In genomic region chr16:7394936-7395335, GRCh38 we compare ENCODE assay signal across 36 cellular contexts.
"Had no signal": no experiment of that assay in that cellular context is flagged by ENCODE, and none has a peak within 500 bp of the region (broad histone marks: within the 10 kb centered on the region; RNA-seq: fewer than 3 reads in every experiment).

No MANE protein-coding gene starts in this region.

- H3K27me3 ChIP-seq: ascending aorta, breast epithelium, cardiac muscle cell, heart left ventricle had no signal

- H3K27me3 Mint-ChIP-seq: activated CD4-positive, alpha-beta memory T cell treated with anti-CD3 and anti-CD28 coated beads for 36 hours; activated CD4-positive, alpha-beta T cell treated with anti-CD3 and anti-CD28 coated beads for 36 hours; activated CD4-positive, alpha-beta T cell treated with anti-CD3 and anti-CD28 coated beads, Interleukin-2, amount 10 ng/mL, durations not matched to agents 24 days and 14 days; activated CD8-positive, alpha-beta memory T cell treated with anti-CD3 and anti-CD28 coated beads, Interleukin-2, amount 10 ng/mL, durations not matched to agents 7 days and 5 days; activated naive CD4-positive, alpha-beta T cell treated with anti-CD3 and anti-CD28 coated beads, Interleukin-2, amount 50 U/mL, for 24 hours; activated naive CD8-positive, alpha-beta T cell treated with anti-CD3 and anti-CD28 coated beads for 36 hours; activated naive CD8-positive, alpha-beta T cell treated with anti-CD3 and anti-CD28 coated beads, Interleukin-2, amount 50 U/mL, for 24 hours; brain; central memory CD8-positive, alpha-beta T cell; dendritic cell treated with granulocyte-macrophage colony-stimulating factor and Interleukin-4, amounts not matched to agents 40 ng/mL and 50 ng/mL, for 4 days; T-cell; T-helper 17 cell had no signal

- H3K27ac Mint-ChIP-seq: activated CD4-positive, alpha-beta memory T cell treated with anti-CD3 and anti-CD28 coated beads for 36 hours; activated CD4-positive, alpha-beta T cell treated with anti-CD3 and anti-CD28 coated beads for 36 hours; activated CD4-positive, alpha-beta T cell treated with anti-CD3 and anti-CD28 coated beads, Interleukin-2, amount 10 ng/mL, durations not matched to agents 24 days and 14 days; activated CD8-positive, alpha-beta memory T cell treated with anti-CD3 and anti-CD28 coated beads, Interleukin-2, amount 10 ng/mL, durations not matched to agents 7 days and 5 days; activated CD8-positive, alpha-beta T cell treated with anti-CD3 and anti-CD28 coated beads, Interleukin-2, amount 10 ng/mL, durations not matched to agents 7 days and 5 days; activated naive CD4-positive, alpha-beta T cell treated with anti-CD3 and anti-CD28 coated beads for 36 hours; activated naive CD4-positive, alpha-beta T cell treated with anti-CD3 and anti-CD28 coated beads, Interleukin-2, amount 50 U/mL, for 24 hours; activated naive CD8-positive, alpha-beta T cell treated with anti-CD3 and anti-CD28 coated beads for 36 hours; activated naive CD8-positive, alpha-beta T cell treated with anti-CD3 and anti-CD28 coated beads, Interleukin-2, amount 50 U/mL, for 24 hours; activated T-helper 1 cell treated with anti-CD3 and anti-CD28 coated beads, Interleukin-12 subunit alpha, Interleukin-12 subunit beta, Interleukin-2, Interleukin-4 antibody, amounts not matched to agents 30 ng/mL and 10 ng/mL and 1 ng/mL, durations not matched to agents 14 hours and 24 hours and 36 hours; activated T-helper 2 cell treated with anti-CD3 and anti-CD28 coated beads, Interferon-gamma antibody, Interleukin-2, Interleukin-4, amounts not matched to agents 10 μg/mL and 5 μg/mL and 100 μg/mL, durations not matched to agents 14 hours and 24 hours and 36 hours; dendritic cell treated with granulocyte-macrophage colony-stimulating factor and Interleukin-4, amounts not matched to agents 40 ng/mL and 50 ng/mL, for 4 days; endodermal cell; T-cell; T-helper 17 cell; T-helper 2 cell treated with Interferon-gamma antibody and Interleukin-4, amounts not matched to agents 5 μg/mL and 100 μg/mL, for 36 hours had no signal

- H3K36me3 Mint-ChIP-seq: activated CD4-positive, alpha-beta memory T cell treated with anti-CD3 and anti-CD28 coated beads for 36 hours; activated CD8-positive, alpha-beta memory T cell treated with anti-CD3 and anti-CD28 coated beads, Interleukin-2, amount 10 ng/mL, durations not matched to agents 7 days and 5 days; activated naive CD4-positive, alpha-beta T cell treated with anti-CD3 and anti-CD28 coated beads, Interleukin-2, amount 50 U/mL, for 24 hours; activated naive CD8-positive, alpha-beta T cell treated with anti-CD3 and anti-CD28 coated beads for 36 hours; brain; T-cell had no signal

- H3K36me3 ChIP-seq: ascending aorta, breast epithelium, cardiac muscle cell, heart left ventricle had no signal

- DNase-seq: activated CD4-positive, alpha-beta memory T cell treated with anti-CD3 and anti-CD28 coated beads for 36 hours; activated CD4-positive, alpha-beta T cell treated with anti-CD3 and anti-CD28 coated beads for 36 hours; activated CD4-positive, alpha-beta T cell treated with anti-CD3 and anti-CD28 coated beads, Interleukin-2, amount 10 ng/mL, durations not matched to agents 24 days and 14 days; activated CD4-positive, CD25-positive, alpha-beta regulatory T cell; activated CD4-positive, CD25-positive, alpha-beta regulatory T cell treated with anti-CD3 and anti-CD28 coated beads, Interleukin-2, amount 50 U/mL, for 72 hours; activated CD8-positive, alpha-beta memory T cell treated with anti-CD3 and anti-CD28 coated beads, Interleukin-2, amount 10 ng/mL, durations not matched to agents 7 days and 5 days; activated CD8-positive, alpha-beta memory T cell treated with anti-CD3 and anti-CD28 coated beads, Interleukin-2, amount 50 U/mL, for 4 hours; activated CD8-positive, alpha-beta T cell treated with anti-CD3 and anti-CD28 coated beads, Interleukin-2, amount 10 ng/mL, durations not matched to agents 7 days and 5 days; activated effector memory CD4-positive, alpha-beta T cell treated with anti-CD3 and anti-CD28 coated beads, Interleukin-2, amount 50 U/mL, for 16 hours; activated naive CD4-positive, alpha-beta T cell treated with anti-CD3 and anti-CD28 coated beads for 36 hours; activated naive CD8-positive, alpha-beta T cell treated with anti-CD3 and anti-CD28 coated beads for 36 hours; activated naive CD8-positive, alpha-beta T cell treated with anti-CD3 and anti-CD28 coated beads, Interleukin-2, amount 50 U/mL, for 24 hours; activated T-cell treated with anti-CD3 and anti-CD28 coated beads, Interleukin-2, amount 50 U/mL, for 1 hour; activated T-cell treated with anti-CD3 and anti-CD28 coated beads, Interleukin-2, amount 50 U/mL, for 48 hours; dorsolateral prefrontal cortex; effector memory CD4-positive, alpha-beta T cell; endodermal cell; foreskin fibroblast; glutamatergic neuron; heart left ventricle; T-cell; T-helper 17 cell; T1000 had no signal

- ATAC-seq: activated CD4-positive, alpha-beta T cell treated with anti-CD3 and anti-CD28 coated beads for 36 hours; activated CD8-positive, alpha-beta memory T cell treated with anti-CD3 and anti-CD28 coated beads, Interleukin-2, amount 10 ng/mL, durations not matched to agents 7 days and 5 days; activated CD8-positive, alpha-beta T cell treated with anti-CD3 and anti-CD28 coated beads, Interleukin-2, amount 10 ng/mL, durations not matched to agents 7 days and 5 days; activated naive CD8-positive, alpha-beta T cell treated with anti-CD3 and anti-CD28 coated beads, Interleukin-2, amount 50 U/mL, for 24 hours; esophagus mucosa; heart left ventricle; T-cell; T-helper 17 cell had no signal

- H3K4me1 ChIP-seq: ascending aorta, breast epithelium had no signal

- H3K9me3 ChIP-seq: ascending aorta had no signal

- H3K4me3 ChIP-seq: ascending aorta, breast epithelium, cardiac muscle cell, coronary artery, dorsolateral prefrontal cortex, heart left ventricle had no signal

- H3K4me3 Mint-ChIP-seq: activated CD4-positive, alpha-beta memory T cell treated with anti-CD3 and anti-CD28 coated beads for 36 hours; activated CD4-positive, alpha-beta T cell treated with anti-CD3 and anti-CD28 coated beads for 36 hours; activated CD4-positive, alpha-beta T cell treated with anti-CD3 and anti-CD28 coated beads, Interleukin-2, amount 10 ng/mL, durations not matched to agents 24 days and 14 days; activated CD8-positive, alpha-beta memory T cell treated with anti-CD3 and anti-CD28 coated beads, Interleukin-2, amount 10 ng/mL, durations not matched to agents 7 days and 5 days; activated CD8-positive, alpha-beta T cell treated with anti-CD3 and anti-CD28 coated beads, Interleukin-2, amount 10 ng/mL, durations not matched to agents 7 days and 5 days; activated naive CD4-positive, alpha-beta T cell treated with anti-CD3 and anti-CD28 coated beads for 36 hours; activated naive CD4-positive, alpha-beta T cell treated with anti-CD3 and anti-CD28 coated beads, Interleukin-2, amount 50 U/mL, for 24 hours; activated naive CD8-positive, alpha-beta T cell treated with anti-CD3 and anti-CD28 coated beads for 36 hours; activated naive CD8-positive, alpha-beta T cell treated with anti-CD3 and anti-CD28 coated beads, Interleukin-2, amount 50 U/mL, for 24 hours; activated T-helper 1 cell treated with anti-CD3 and anti-CD28 coated beads, Interleukin-12 subunit alpha, Interleukin-12 subunit beta, Interleukin-2, Interleukin-4 antibody, amounts not matched to agents 30 ng/mL and 10 ng/mL and 1 ng/mL, durations not matched to agents 14 hours and 24 hours and 36 hours; brain; central memory CD8-positive, alpha-beta T cell; dendritic cell treated with granulocyte-macrophage colony-stimulating factor and Interleukin-4, amounts not matched to agents 40 ng/mL and 50 ng/mL, for 4 days; endodermal cell; T-cell; T-helper 17 cell; T-helper 2 cell treated with Interferon-gamma antibody and Interleukin-4, amounts not matched to agents 5 μg/mL and 100 μg/mL, for 36 hours had no signal

- H3K27ac ChIP-seq: ascending aorta, breast epithelium, cardiac muscle cell, coronary artery, dorsolateral prefrontal cortex, heart left ventricle had no signal

- H3K4me1 Mint-ChIP-seq: activated CD4-positive, alpha-beta T cell treated with anti-CD3 and anti-CD28 coated beads for 36 hours; activated CD4-positive, alpha-beta T cell treated with anti-CD3 and anti-CD28 coated beads, Interleukin-2, amount 10 ng/mL, durations not matched to agents 24 days and 14 days; activated CD8-positive, alpha-beta memory T cell treated with anti-CD3 and anti-CD28 coated beads, Interleukin-2, amount 10 ng/mL, durations not matched to agents 7 days and 5 days; activated naive CD4-positive, alpha-beta T cell treated with anti-CD3 and anti-CD28 coated beads, Interleukin-2, amount 50 U/mL, for 24 hours; activated naive CD8-positive, alpha-beta T cell treated with anti-CD3 and anti-CD28 coated beads for 36 hours; activated naive CD8-positive, alpha-beta T cell treated with anti-CD3 and anti-CD28 coated beads, Interleukin-2, amount 50 U/mL, for 24 hours; central memory CD8-positive, alpha-beta T cell; T-cell; T-helper 17 cell had no signal

- H3K9me3 Mint-ChIP-seq: activated naive CD4-positive, alpha-beta T cell treated with anti-CD3 and anti-CD28 coated beads, Interleukin-2, amount 50 U/mL, for 24 hours; dendritic cell treated with granulocyte-macrophage colony-stimulating factor and Interleukin-4, amounts not matched to agents 40 ng/mL and 50 ng/mL, for 4 days had no signal

- FAIRE-seq: frontal cortex had no signal
